19 cellular contexts compared by ENCODE assay signal in the genomic region with DNA sequence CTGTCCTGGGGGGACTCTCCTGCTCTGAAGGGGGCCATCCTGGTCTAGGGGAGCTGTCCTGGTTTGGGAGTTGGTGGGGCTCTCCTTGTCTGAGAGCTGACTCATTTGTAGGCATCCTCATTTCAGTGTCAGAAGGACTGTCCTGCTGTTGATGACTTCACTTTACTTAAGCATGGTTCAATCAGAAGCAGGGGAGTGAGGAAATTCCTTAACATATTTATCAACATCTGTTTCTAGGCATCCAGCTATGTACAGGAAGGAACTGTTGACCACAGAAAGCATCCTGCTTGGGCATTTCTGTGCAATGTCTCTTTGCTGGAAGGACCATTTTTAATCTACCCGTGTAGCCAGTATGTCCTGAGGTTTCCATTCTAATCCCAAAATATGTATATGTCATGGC.
DNase-seq lines count a peak whose midpoint lies in the region; ATAC-seq, FAIRE-seq and TF ChIP-seq lines count a peak whose summit lies in the region.
"Had no signal": no experiment of that assay in that cellular context is flagged by ENCODE, and none has a peak within 500 bp of the region (broad histone marks: within the 10 kb centered on the region; RNA-seq: fewer than 3 reads in every experiment).

No MANE protein-coding gene starts in this region.

- H3K4me3 ChIP-seq in BJ (ENCODE audit: low read depth, low read length) (no peak overlapping the region), endothelial cell of umbilical vein (replicated peaks in 1 of 3; ENCODE audit: insufficient read depth in 1 of 3, low read depth in 1 of 3, low read length in 3 of 3) (no peak overlapping the region), pancreas (no peak overlapping the region), left lung (no peak overlapping the region)

- TF ChIP-seq CTCF in BJ (IDR thresholded peaks at IDR 0.05; ENCODE audit: insufficient read depth, low read depth, low read length) (no peak), RWPE1 (conservative IDR thresholded peaks at IDR 0.05; ENCODE audit: low read depth) (no peak), endothelial cell of umbilical vein (IDR thresholded peaks at IDR 0.05; ENCODE audit: extremely low read depth in 1 of 2, insufficient read depth in 1 of 2, low read depth in 1 of 2, low read length in 2 of 2) (no peak), pancreas (IDR thresholded peaks at IDR 0.05) (no peak), left lung (IDR thresholded peaks at IDR 0.05) (no peak)

- no peaks in the 10 kb centered on the region for H3K27me3 ChIP-seq in BJ (ENCODE audit: control insufficient read depth, insufficient read depth, low read length)
- no peaks in the 10 kb centered on the region for H3K27me3 ChIP-seq in endothelial cell of umbilical vein (ENCODE audit: control insufficient read depth in 2 of 2, insufficient read depth in 2 of 2, low read length in 2 of 2)
- H3K27me3 ChIP-seq in pancreas = peaks cover 0 to 4% (median 1%) of the 10 kb centered on the region in 4 donors
- peaks cover 0 to 4% of the 10 kb centered on the region in 2 donors for H3K27me3 ChIP-seq in left lung

- FAIRE-seq in endothelial cell of umbilical vein (lab: Jason Lieb, UNC) = peak; percentile 87
- FAIRE-seq in pancreas (lab: Jason Lieb, UNC) = no peak

- peak overlapping the region; percentile 78 for H3K4me2 ChIP-seq in endothelial cell of umbilical vein (ENCODE audit: insufficient read depth, low read length)

- ATAC-seq in pancreas (no peak), left lung (no peak), GM21825 (IDR thresholded peaks at IDR 0.05; ENCODE audit: unreplicated experiment) (no peak)
- ATAC-seq: activated CD8-positive, alpha-beta T cell treated with anti-CD3 and anti-CD28 coated beads for 36 hours; right cardiac atrium had no signal

- H3K9me1 ChIP-seq in endothelial cell of umbilical vein (replicated peaks; ENCODE audit: control insufficient read depth, extremely low read depth, insufficient read depth, low read length) = no peaks in the 10 kb centered on the region

- POLR2A ChIA-PET in BJ (lab: Charles Lee) = no interaction called here
- POLR2A ChIA-PET in RWPE1 (lab: Yijun Ruan, JAX; ENCODE audit: low non-redundant PET) = no interaction called here
- POLR2A ChIA-PET in endothelial cell of umbilical vein (lab: Charles Lee) = no interaction called here

- H3K79me2 ChIP-seq in endothelial cell of umbilical vein (ENCODE audit: control insufficient read depth, insufficient read depth, low read length) = no peaks in the 10 kb centered on the region

- H3K4me1 ChIP-seq in endothelial cell of umbilical vein (ENCODE audit: control insufficient read depth, extremely low read depth, insufficient read depth, low read length) (peaks cover 36% of the 10 kb centered on the region), pancreas (no peaks in the 10 kb centered on the region), left lung (no peaks in the 10 kb centered on the region)

- WGBS in pancreas, 2 donors = 38 to 55% methylated on average over 1 of the region's 1 CpG

- no peak overlapping the region for H2AFZ ChIP-seq in endothelial cell of umbilical vein (ENCODE audit: low read depth, low read length)

- BruUV-seq in endothelial cell of umbilical vein (replicated peaks; lab: Mats Ljungman, UMichigan) = no TSS peak

- intact Hi-C loops in endothelial cell of umbilical vein (cut with micrococcal nuclease) = loop anchor here (1.0 to 5.0 kb wide), 4 partner anchors 12 to 52 kb away; no protein-coding TSS in a partner anchor
- intact Hi-C loops in pancreas (cut with DNase I) = no loop called here
- intact Hi-C loops in left lung (cut with DNase I) = no loop called here

- H3K36me3 ChIP-seq in BJ (ENCODE audit: control insufficient read depth, insufficient read depth, low read length) = no peaks in the 10 kb centered on the region
- no peaks in the 10 kb centered on the region for H3K36me3 ChIP-seq in endothelial cell of umbilical vein (ENCODE audit: control insufficient read depth in 2 of 2, extremely low read depth in 1 of 2, insufficient read depth in 2 of 2, low read length in 2 of 2)
- no peaks in the 10 kb centered on the region for H3K36me3 ChIP-seq in pancreas
- H3K36me3 ChIP-seq in left lung = no peaks in the 10 kb centered on the region

- no peaks in the 10 kb centered on the region for H4K20me1 ChIP-seq in endothelial cell of umbilical vein (replicated peaks; ENCODE audit: control insufficient read depth, extremely low read depth, insufficient read depth, low read length)

- TF ChIP-seq POLR2A in endothelial cell of umbilical vein (IDR thresholded peaks at IDR 0.05; ENCODE audit: low read depth, low read length) = no peak

- dilution Hi-C loops in endothelial cell of umbilical vein (cut with MboI; ENCODE audit: extremely low pct_ligation_motif_present, low sequenced_read_pairs) = no loop called here

- peak overlapping the region; percentile 76 for H3K9ac ChIP-seq in endothelial cell of umbilical vein (replicated peaks; ENCODE audit: extremely low read depth, insufficient read depth, low read length)

- peak; percentile 78 for DNase-seq in BJ (ENCODE audit: low read depth)
- peak; percentile 16 for DNase-seq in RWPE1 (ENCODE audit: low spot score)
- DNase-seq in endothelial cell of umbilical vein (ENCODE audit: low read depth, low spot score) = peak; percentile 82
- DNase-seq in myocyte (ENCODE audit: low read depth) = peak; percentile 29
- no peak for DNase-seq in pancreas
- no peak for DNase-seq in left lung
- no peak for DNase-seq in activated CD4-positive, alpha-beta T cell treated with anti-CD3 and anti-CD28 coated beads for 48 hours
- DNase-seq: activated CD8-positive, alpha-beta T cell treated with anti-CD3 and anti-CD28 coated beads for 36 hours; activated gamma-delta T cell; CD4-positive, alpha-beta T cell; central memory CD4-positive, alpha-beta T cell; immature natural killer cell; KBM-7; NCI-H1694; NCI-H69; right cardiac atrium; RPMI8226; T-helper 9 cell had no signal

- H3K27ac ChIP-seq in RWPE1 = no peak overlapping the region
- H3K27ac ChIP-seq in endothelial cell of umbilical vein (ENCODE audit: insufficient read depth, low read depth, low read length) = peak overlapping the region; percentile 97
- no peak overlapping the region for H3K27ac ChIP-seq in pancreas
- no peak overlapping the region for H3K27ac ChIP-seq in left lung

- H3K9me3 ChIP-seq in endothelial cell of umbilical vein (replicated peaks; ENCODE audit: control insufficient read depth, insufficient read depth, low read length) = no peaks in the 10 kb centered on the region
- no peaks in the 10 kb centered on the region for H3K9me3 ChIP-seq in pancreas
- no peaks in the 10 kb centered on the region for H3K9me3 ChIP-seq in left lung

- CTCF ChIA-PET in BJ (lab: Yijun Ruan, JAX) = interaction anchor here (1.5 kb wide), 1 partner anchor 52 kb away, joined by 4 read pairs; no protein-coding TSS in a partner anchor
- CTCF ChIA-PET in RWPE1 (lab: Yijun Ruan, JAX) = interaction anchor here (0.6 kb wide), 1 partner anchor 10 kb away, joined by 3 read pairs; no protein-coding TSS in a partner anchor
- CTCF ChIA-PET in endothelial cell of umbilical vein (lab: Charles Lee) = interaction anchor here (0.6 to 2.1 kb wide), 6 partner anchors 12 to 51 kb away, joined by 3 to 6 read pairs (median 4); no protein-coding TSS in a partner anchor

TF ChIP-seq in endothelial cell of umbilical vein, 7 proteins besides CTCF, POLR2A, EP300 and RAD21:
- TF ChIP-seq GATA2 (IDR thresholded peaks at IDR 0.05; ENCODE audit: insufficient read depth, insufficient read length, low read depth, low read length) (peak; percentile 73), FOS (IDR thresholded peaks at IDR 0.05; ENCODE audit: borderline replicate concordance, insufficient read depth, low read length) (peak; percentile 75), POLR2AphosphoS5 (IDR thresholded peaks at IDR 0.05; ENCODE audit: insufficient read depth, low read depth, low read length) (peak; percentile 61), JUN (IDR thresholded peaks at IDR 0.05; ENCODE audit: borderline replicate concordance, insufficient read depth, insufficient read length, low read depth) (peak; percentile 73)
- TF ChIP-seq, protein P1, sequence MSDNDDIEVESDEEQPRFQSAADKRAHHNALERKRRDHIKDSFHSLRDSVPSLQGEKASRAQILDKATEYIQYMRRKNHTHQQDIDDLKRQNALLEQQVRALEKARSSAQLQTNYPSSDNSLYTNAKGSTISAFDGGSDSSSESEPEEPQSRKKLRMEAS (IDR thresholded peaks at IDR 0.05; ENCODE audit: insufficient read depth, insufficient read length) = no peak

Comparison
In these comparisons a context has a peak if more than half of its experiments do, and no peak if none do; other contexts are left out.
1. DNase-seq: peak in BJ (single experiment), RWPE1 (single experiment), endothelial cell of umbilical vein (single experiment) and myocyte (single experiment); none in pancreas (0 of 6), left lung (0 of 2) and activated CD4-positive, alpha-beta T cell treated with anti-CD3 and anti-CD28 coated beads for 48 hours (single experiment).